ENCODE assay signal across 9 cellular contexts in the genomic region with DNA sequence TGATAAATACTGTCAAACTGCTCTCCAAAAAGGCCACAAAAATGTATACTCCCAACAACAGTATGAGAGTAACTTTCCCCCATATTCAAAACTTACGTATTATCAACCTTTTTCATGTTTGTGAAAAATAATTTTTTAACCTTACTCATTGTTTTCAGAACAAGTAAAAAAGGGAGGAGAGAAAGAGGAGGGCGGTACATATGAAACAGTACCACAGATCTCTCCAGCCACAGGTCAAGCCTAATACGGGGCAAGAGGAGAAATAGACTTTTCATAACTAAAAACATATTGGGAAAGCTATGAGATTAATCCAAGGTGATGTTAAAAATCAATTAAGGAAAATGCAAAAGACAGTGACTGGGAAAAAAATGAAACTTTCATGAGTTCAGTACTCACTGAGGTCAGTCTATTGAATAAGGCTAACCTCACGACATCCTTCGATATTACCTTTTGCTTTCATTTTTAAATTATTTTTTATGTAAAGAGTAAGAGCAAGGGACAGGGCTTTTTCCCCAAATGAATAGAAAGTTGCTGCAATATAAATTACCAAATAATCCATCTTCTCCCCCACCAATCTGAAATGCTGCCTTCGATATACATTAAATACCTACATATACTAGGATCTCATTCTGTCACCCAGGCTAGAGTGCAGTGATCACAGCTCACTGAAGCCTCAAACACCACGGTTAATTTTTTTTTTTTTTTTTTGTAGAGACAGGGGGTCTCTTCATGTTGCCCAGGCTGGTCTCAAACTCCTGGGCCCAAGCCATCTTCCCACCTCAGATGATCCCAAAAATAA. TPM values are rescaled to one million over a fixed set of nuclear protein-coding genes. Genes with fewer than 3 reads are reported as not detected.
DNase-seq lines count a peak whose midpoint lies in the region; ATAC-seq and TF ChIP-seq lines count a peak whose summit lies in the region.
"Had no signal": no experiment of that assay in that cellular context is flagged by ENCODE, and none has a peak within 500 bp of the region (broad histone marks: within the 10 kb centered on the region; RNA-seq: fewer than 3 reads in every experiment).

No MANE protein-coding gene starts in this region.

- H3K4me3 ChIP-seq in MM.1S (ENCODE audit: low read length): peak overlapping the region; percentile 56
- no peak overlapping the region for H3K4me3 ChIP-seq in smooth muscle cell
- no peak overlapping the region for H3K4me3 ChIP-seq in colonic mucosa

- H3K9ac ChIP-seq in MM.1S (ENCODE audit: low read length): peak overlapping the region; percentile 45; the same call in 1 of the 2 replicates
- no peak overlapping the region for H3K9ac ChIP-seq in smooth muscle cell (ENCODE audit: low read depth)
- H3K9ac ChIP-seq in colonic mucosa (ENCODE audit: low read depth in 2 of 2, low read length in 2 of 2): no peak overlapping the region

- H3K4me3 Mint-ChIP-seq in activated T-cell treated with anti-CD3 and anti-CD28 coated beads, Interleukin-2, amount 50 U/mL, for 72 hours: peak overlapping the region; percentile 35 to 81
- H3K4me3 Mint-ChIP-seq in stimulated activated effector memory CD8-positive, alpha-beta T cell treated with anti-CD3 and anti-CD28 coated beads, Interleukin-12 subunit alpha, Interleukin-12 subunit beta, amount 100 ng/mL, for 72 hours: peak overlapping the region; percentile 69

- H3F3A ChIP-seq in MM.1S (ENCODE audit: insufficient read depth, low read length) (no peaks in the 10 kb centered on the region), smooth muscle cell (ENCODE audit: low read depth) (no peaks in the 10 kb centered on the region)

- H4K20me1 ChIP-seq in MM.1S (ENCODE audit: insufficient read depth, low read length) (no peaks in the 10 kb centered on the region), smooth muscle cell (ENCODE audit: low read depth) (peaks cover 65% of the 10 kb centered on the region)

- H3K4me2 ChIP-seq in MM.1S (ENCODE audit: low read depth, low read length) (peak overlapping the region; percentile 64), smooth muscle cell (no peak overlapping the region)

- H3K4me1 ChIP-seq in MM.1S (ENCODE audit: low read length) (peaks cover 25% of the 10 kb centered on the region), smooth muscle cell (ENCODE audit: low read depth) (peaks cover under 1% of the 10 kb centered on the region), colonic mucosa (no peaks in the 10 kb centered on the region)

- H3K9me3 ChIP-seq in MM.1S (replicated peaks; ENCODE audit: insufficient read depth, low read length) (no peaks in the 10 kb centered on the region), smooth muscle cell (replicated peaks; ENCODE audit: low read depth) (no peaks in the 10 kb centered on the region), colonic mucosa (no peaks in the 10 kb centered on the region)

- H3K36me3 Mint-ChIP-seq in activated T-cell treated with anti-CD3 and anti-CD28 coated beads, Interleukin-2, amount 50 U/mL, for 72 hours (ENCODE audit: insufficient read depth in 2 of 2): peaks cover 1 to 3% of the 10 kb centered on the region in 2 donors
- peaks cover 17% of the 10 kb centered on the region for H3K36me3 Mint-ChIP-seq in stimulated activated effector memory CD8-positive, alpha-beta T cell treated with anti-CD3 and anti-CD28 coated beads, Interleukin-12 subunit alpha, Interleukin-12 subunit beta, amount 100 ng/mL, for 72 hours

- H2AFZ ChIP-seq in MM.1S (ENCODE audit: low read length) (no peak overlapping the region), smooth muscle cell (ENCODE audit: low read depth) (no peak overlapping the region)

- H3K36me3 ChIP-seq in MM.1S (replicated peaks; ENCODE audit: insufficient read depth, low read length) (no peaks in the 10 kb centered on the region), smooth muscle cell (ENCODE audit: low read depth) (no peaks in the 10 kb centered on the region), colonic mucosa (no peaks in the 10 kb centered on the region)

- H3K27ac ChIP-seq in MM.1S (ENCODE audit: low read length) (peak overlapping the region; percentile 32; the same call in 1 of the 2 replicates), smooth muscle cell (ENCODE audit: low read depth) (no peak overlapping the region), colonic mucosa (no peak overlapping the region)

- peak overlapping the region; percentile 90 for H3K27ac Mint-ChIP-seq in activated T-cell treated with anti-CD3 and anti-CD28 coated beads, Interleukin-2, amount 50 U/mL, for 72 hours
- H3K27ac Mint-ChIP-seq in stimulated activated effector memory CD8-positive, alpha-beta T cell treated with anti-CD3 and anti-CD28 coated beads, Interleukin-12 subunit alpha, Interleukin-12 subunit beta, amount 100 ng/mL, for 72 hours: peak overlapping the region; percentile 71

- no peaks in the 10 kb centered on the region for H3K9me2 ChIP-seq in MM.1S (replicated peaks; ENCODE audit: insufficient read depth, low read length)

- no peak for DNase-seq in activated T-cell treated with anti-CD3 and anti-CD28 coated beads, Interleukin-2, amount 50 U/mL, for 72 hours
- DNase-seq in activated T-cell treated with anti-CD3 and anti-CD28 coated beads for 4 hours: no peak
- peak; percentile 46 for DNase-seq in MM.1S
- DNase-seq in stimulated activated effector memory CD8-positive, alpha-beta T cell treated with anti-CD3 and anti-CD28 coated beads, Interleukin-12 subunit alpha, Interleukin-12 subunit beta, amount 100 ng/mL, for 72 hours (ENCODE audit: low spot score in 2 of 2): no peak
- DNase-seq in smooth muscle cell (lab: John Stamatoyannopoulos, UW; ENCODE audit: unreplicated experiment): no peak
- DNase-seq in colonic mucosa: no peak
- no peak for DNase-seq in posterior vena cava (ENCODE audit: low spot score)
- DNase-seq: NK-92 treated with Interleukin-12 subunit alpha and Interleukin-12 subunit beta, amount 100 ng/mL, for 24 hours had no signal

- H3K27me3 ChIP-seq in MM.1S (replicated peaks; ENCODE audit: insufficient read depth, low read length): no peaks in the 10 kb centered on the region
- H3K27me3 ChIP-seq in smooth muscle cell (ENCODE audit: low read depth): no peaks in the 10 kb centered on the region
- H3K27me3 ChIP-seq in colonic mucosa: no peaks in the 10 kb centered on the region

- TF ChIP-seq CTCF in MM.1S (IDR thresholded peaks at IDR 0.05; ENCODE audit: low read length): no peak
- TF ChIP-seq CTCF in smooth muscle cell (IDR thresholded peaks at IDR 0.05; ENCODE audit: borderline replicate concordance, insufficient read depth, poor library complexity, severe bottlenecking): no peak
- TF ChIP-seq CTCF in colonic mucosa (IDR thresholded peaks at IDR 0.05): no peak

- no peaks in the 10 kb centered on the region for H3K9me3 Mint-ChIP-seq in activated T-cell treated with anti-CD3 and anti-CD28 coated beads, Interleukin-2, amount 50 U/mL, for 72 hours
- no peaks in the 10 kb centered on the region for H3K9me3 Mint-ChIP-seq in stimulated activated effector memory CD8-positive, alpha-beta T cell treated with anti-CD3 and anti-CD28 coated beads, Interleukin-12 subunit alpha, Interleukin-12 subunit beta, amount 100 ng/mL, for 72 hours

- WGBS in smooth muscle cell (ENCODE audit: low lambda C conversion rate): 92% methylated on average over 7 of the region's 7 CpGs

- no peaks in the 10 kb centered on the region for H3K27me3 Mint-ChIP-seq in activated T-cell treated with anti-CD3 and anti-CD28 coated beads, Interleukin-2, amount 50 U/mL, for 72 hours (ENCODE audit: low read depth)

- peaks cover 36% of the 10 kb centered on the region for H3K4me1 Mint-ChIP-seq in activated T-cell treated with anti-CD3 and anti-CD28 coated beads, Interleukin-2, amount 50 U/mL, for 72 hours (ENCODE audit: low read depth)
- peaks cover 45% of the 10 kb centered on the region for H3K4me1 Mint-ChIP-seq in stimulated activated effector memory CD8-positive, alpha-beta T cell treated with anti-CD3 and anti-CD28 coated beads, Interleukin-12 subunit alpha, Interleukin-12 subunit beta, amount 100 ng/mL, for 72 hours

- no peak for ATAC-seq in activated T-cell treated with anti-CD3 and anti-CD28 coated beads, Interleukin-2, amount 50 U/mL, for 72 hours (replicated peaks in 1 of 2)
- ATAC-seq in GM21619 (IDR thresholded peaks at IDR 0.05; ENCODE audit: unreplicated experiment): peak; percentile 43
- peak; percentile 71 for ATAC-seq in stimulated activated effector memory CD8-positive, alpha-beta T cell treated with anti-CD3 and anti-CD28 coated beads, Interleukin-12 subunit alpha, Interleukin-12 subunit beta, amount 100 ng/mL, for 72 hours

- intact Hi-C loops in colonic mucosa (cut with DNase I): no loop called here
- intact Hi-C loops in posterior vena cava (cut with DNase I): no loop called here

- peaks cover 98% of the 10 kb centered on the region for H3K79me2 ChIP-seq in MM.1S (ENCODE audit: low read length)
- H3K79me2 ChIP-seq in smooth muscle cell (ENCODE audit: low read depth): peaks cover 84% of the 10 kb centered on the region

RNA-seq across cellular contexts. Expression of gene FBXW7, which starts 25.3 kb away (rescaled TPM):
- total RNA-seq in activated T-cell treated with anti-CD3 and anti-CD28 coated beads, Interleukin-2, amount 50 U/mL, for 72 hours: 10 to 100 TPM; 37.6 to 40.9 TPM
- total RNA-seq in smooth muscle cell: 31.6 and 51.3 TPM in 2 replicates
- 16.4 and 21.6 TPM in 2 replicates for polyA plus RNA-seq in smooth muscle cell
- 10 to 100 TPM; 29.3 to 29.5 TPM for total RNA-seq in colonic mucosa
- 10 to 100 TPM; 37.7 to 55.0 TPM for total RNA-seq in posterior vena cava

Comparison
In these comparisons a context has a peak if more than half of its experiments do, and no peak if none do; other contexts are left out.
1. ATAC-seq: peak in GM21619 (single experiment) and stimulated activated effector memory CD8-positive, alpha-beta T cell treated with anti-CD3 and anti-CD28 coated beads, Interleukin-12 subunit alpha, Interleukin-12 subunit beta, amount 100 ng/mL, for 72 hours (single experiment); none in activated T-cell treated with anti-CD3 and anti-CD28 coated beads, Interleukin-2, amount 50 U/mL, for 72 hours (0 of 2).